Comparison of ENCODE assay signal across 30 cellular contexts in genomic region chr10:6010569-6010968, GRCh38. TPM values are rescaled to one million over a fixed set of nuclear protein-coding genes. Genes with fewer than 3 reads are reported as not detected.
"Had no signal": no experiment of that assay in that cellular context is flagged by ENCODE, and none has a peak within 500 bp of the region (broad histone marks: within the 10 kb centered on the region; RNA-seq: fewer than 3 reads in every experiment).

No MANE protein-coding gene starts in this region.

- ATAC-seq: body of pancreas; effector memory CD8-positive, alpha-beta T cell; foreskin keratinocyte; gastroesophageal sphincter; WTC11 had no signal

- DNase-seq: activated CD4-positive, alpha-beta memory T cell treated with anti-CD3 and anti-CD28 coated beads, Interleukin-2, amount 10 ng/mL, durations not matched to agents 7 days and 5 days; activated CD4-positive, alpha-beta T cell treated with anti-CD3 and anti-CD28 coated beads for 1 hour; activated CD4-positive, alpha-beta T cell treated with anti-CD3 and anti-CD28 coated beads for 4 hours; activated CD4-positive, alpha-beta T cell treated with anti-CD3 and anti-CD28 coated beads, Interleukin-2, amount 10 ng/mL, durations not matched to agents 7 days and 5 days; activated CD4-positive, alpha-beta T cell treated with anti-CD3 and anti-CD28 coated beads, Interleukin-2, amount 50 U/mL, for 4 hours; activated CD8-positive, alpha-beta memory T cell treated with anti-CD3 and anti-CD28 coated beads, Interleukin-2, amount 50 U/mL, for 48 hours; activated effector memory CD4-positive, alpha-beta T cell treated with Interleukin-2 at 50 U/mL for 16 hours; activated gamma-delta T cell treated with Interleukin-2 at 50 U/mL for 16 hours; activated naive CD4-positive, alpha-beta T cell treated with anti-CD3 and anti-CD28 coated beads for 36 hours; activated T-cell treated with anti-CD3 and anti-CD28 coated beads for 4 hours; activated T-cell treated with anti-CD3 and anti-CD28 coated beads, Interleukin-2, amount 50 U/mL, for 24 hours; activated T-cell treated with anti-CD3 and anti-CD28 coated beads, Interleukin-2, amount 50 U/mL, for 72 hours; adrenal gland; amygdala; aorta; body of pancreas; cortex of kidney; dermis blood vessel endothelial cell; effector CD4-positive, alpha-beta T cell; effector memory CD8-positive, alpha-beta T cell; erythroblast; foreskin keratinocyte had no signal

- H3K27ac ChIP-seq: adrenal gland, body of pancreas, esophagus muscularis mucosa, foreskin keratinocyte, gastroesophageal sphincter, VCaP had no signal

- H3K27me3 ChIP-seq: adrenal gland, body of pancreas, esophagus muscularis mucosa had no signal

- H3K27ac Mint-ChIP-seq: activated CD4-positive, alpha-beta memory T cell treated with anti-CD3 and anti-CD28 coated beads, Interleukin-2, amount 10 ng/mL, durations not matched to agents 7 days and 5 days; activated CD4-positive, alpha-beta T cell treated with anti-CD3 and anti-CD28 coated beads, Interleukin-2, amount 10 ng/mL, durations not matched to agents 7 days and 5 days; activated naive CD4-positive, alpha-beta T cell treated with anti-CD3 and anti-CD28 coated beads for 36 hours; activated naive CD4-positive, alpha-beta T cell treated with anti-CD3 and anti-CD28 coated beads, Interleukin-2, amount 50 U/mL, for 24 hours; effector memory CD8-positive, alpha-beta T cell; WTC11 had no signal

- H3K4me1 ChIP-seq: adrenal gland, body of pancreas, foreskin keratinocyte, gastroesophageal sphincter had no signal

- H3K36me3 Mint-ChIP-seq: WTC11 had no signal

- H3K9me3 ChIP-seq: adrenal gland had no signal

- H3K4me3 ChIP-seq: adrenal gland, body of pancreas, esophagus muscularis mucosa, gastroesophageal sphincter had no signal

- H3K36me3 ChIP-seq: adrenal gland, esophagus muscularis mucosa, gastroesophageal sphincter had no signal

- H3K9me3 Mint-ChIP-seq: activated naive CD4-positive, alpha-beta T cell treated with anti-CD3 and anti-CD28 coated beads, Interleukin-2, amount 50 U/mL, for 24 hours; activated T-cell treated with anti-CD3 and anti-CD28 coated beads, Interleukin-2, amount 50 U/mL, for 24 hours; effector memory CD8-positive, alpha-beta T cell had no signal

- H3K4me3 Mint-ChIP-seq: activated CD4-positive, alpha-beta memory T cell treated with anti-CD3 and anti-CD28 coated beads, Interleukin-2, amount 10 ng/mL, durations not matched to agents 7 days and 5 days; activated CD4-positive, alpha-beta T cell treated with anti-CD3 and anti-CD28 coated beads, Interleukin-2, amount 10 ng/mL, durations not matched to agents 7 days and 5 days; activated naive CD4-positive, alpha-beta T cell treated with anti-CD3 and anti-CD28 coated beads for 36 hours; activated naive CD4-positive, alpha-beta T cell treated with anti-CD3 and anti-CD28 coated beads, Interleukin-2, amount 50 U/mL, for 24 hours; activated T-cell treated with anti-CD3 and anti-CD28 coated beads, Interleukin-2, amount 50 U/mL, for 24 hours; effector memory CD8-positive, alpha-beta T cell; WTC11 had no signal

- FAIRE-seq: colon had no signal

- H3K27me3 Mint-ChIP-seq: activated CD4-positive, alpha-beta memory T cell treated with anti-CD3 and anti-CD28 coated beads, Interleukin-2, amount 10 ng/mL, durations not matched to agents 7 days and 5 days; activated CD4-positive, alpha-beta T cell treated with anti-CD3 and anti-CD28 coated beads, Interleukin-2, amount 10 ng/mL, durations not matched to agents 7 days and 5 days; activated naive CD4-positive, alpha-beta T cell treated with anti-CD3 and anti-CD28 coated beads, Interleukin-2, amount 50 U/mL, for 24 hours; activated T-cell treated with anti-CD3 and anti-CD28 coated beads, Interleukin-2, amount 50 U/mL, for 24 hours had no signal

RNA-seq across cellular contexts. Expression of gene IL2RA, which starts 51.6 kb away (rescaled TPM):
- total RNA-seq: chondrocyte, dermis blood vessel endothelial cell, foreskin keratinocyte, glomerular endothelial cell had no signal
- polyA plus RNA-seq: foreskin keratinocyte had no signal
